In the genomic region with DNA sequence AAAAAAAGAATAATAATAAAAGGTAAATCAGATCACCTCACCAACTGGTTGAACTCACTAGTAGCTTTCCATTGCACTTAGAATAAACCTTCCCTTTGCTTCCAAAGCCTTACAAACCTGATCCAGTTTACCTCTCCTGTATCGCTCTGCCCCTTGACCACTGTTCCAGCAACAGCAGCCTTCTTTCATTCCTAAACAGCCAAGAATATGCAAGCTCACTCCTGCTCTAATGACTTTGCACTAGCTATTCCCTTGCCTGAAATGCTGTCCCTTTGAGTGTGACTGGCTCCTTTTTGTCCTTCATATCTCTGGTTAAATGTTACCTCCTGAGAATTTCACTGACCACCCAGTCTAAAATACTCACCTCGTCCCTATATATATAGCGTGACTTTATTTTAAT, we compare ENCODE assay signal across 9 cellular contexts.
"Had no signal": no experiment of that assay in that cellular context is flagged by ENCODE, and none has a peak within 500 bp of the region (broad histone marks: within the 10 kb centered on the region; RNA-seq: fewer than 3 reads in every experiment).

No MANE protein-coding gene starts in this region.

- H2AFZ ChIP-seq: GM23248 had no signal

- H3K9ac ChIP-seq: GM23248 had no signal

- FAIRE-seq: HepG2 had no signal

- H3K4me3 ChIP-seq: GM23248 had no signal

- H3K4me3 Mint-ChIP-seq: HFFc6, IgD-negative memory B cell had no signal

- ATAC-seq: HCT116, HepG2 had no signal

- H3K27me3 Mint-ChIP-seq: IgD-negative memory B cell had no signal

- H3K4me1 Mint-ChIP-seq: IgD-negative memory B cell had no signal

- H3K27ac ChIP-seq: GM23248, HL-60 had no signal

- H3K27ac Mint-ChIP-seq: HFFc6, IgD-negative memory B cell had no signal

- DNase-seq: GM23248, GOT3, H7, HFFc6, KG1 had no signal
